In genomic region chr6:41936073-41936837, GRCh38 we compare ENCODE assay signal across 8 cellular contexts. TPM values are rescaled to one million over a fixed set of nuclear protein-coding genes. Genes with fewer than 3 reads are reported as not detected.
DNase-seq lines count a peak whose midpoint lies in the region; ATAC-seq and TF ChIP-seq lines count a peak whose summit lies in the region.

No MANE protein-coding gene starts in this region.

- H3K9ac ChIP-seq in parathyroid adenoma = no peak overlapping the region

- TF ChIP-seq CTCF in CD8-positive, alpha-beta T cell (IDR thresholded peaks at IDR 0.05) = peak; percentile 66
- peak; percentile 63 for TF ChIP-seq CTCF in GM20000 (IDR thresholded peaks at IDR 0.05; ENCODE audit: extremely low read depth, missing control alignments)
- TF ChIP-seq CTCF in parathyroid adenoma (IDR thresholded peaks at IDR 0.05) = peak; percentile 88
- TF ChIP-seq CTCF in upper lobe of right lung (IDR thresholded peaks at IDR 0.05) = peak; percentile 81

- H3K4me2 ChIP-seq in parathyroid adenoma (ENCODE audit: low read length) = no peak overlapping the region

- no peaks in the 10 kb centered on the region for H3K27me3 Mint-ChIP-seq in CD8-positive, alpha-beta T cell (ENCODE audit: low read depth)
- H3K27me3 Mint-ChIP-seq in activated naive CD4-positive, alpha-beta T cell treated with anti-CD3 and anti-CD28 coated beads, Interleukin-2, amount 50 U/mL, for 24 hours = no peaks in the 10 kb centered on the region

- CTCF ChIA-PET in CD8-positive, alpha-beta T cell (lab: Charles Lee) = interaction anchor here (1.0 to 10.7 kb wide), 17 partner anchors 9 to 167 kb away, joined by 3 to 184 read pairs (median 3); partner anchors contain the start of genes BYSL, MED20 and TAF8

- peaks cover 45% of the 10 kb centered on the region for H3K36me3 ChIP-seq in CD8-positive, alpha-beta T cell (ENCODE audit: insufficient read depth, low read length)
- peaks cover 100% of the 10 kb centered on the region for H3K36me3 ChIP-seq in SJSA1
- no peaks in the 10 kb centered on the region for H3K36me3 ChIP-seq in parathyroid adenoma (ENCODE audit: control insufficient read depth, insufficient read depth, low read length)
- peaks cover 49% of the 10 kb centered on the region for H3K36me3 ChIP-seq in upper lobe of right lung

- H3K27ac Mint-ChIP-seq in CD8-positive, alpha-beta T cell = peak overlapping the region; percentile 90
- H3K27ac Mint-ChIP-seq in activated naive CD4-positive, alpha-beta T cell treated with anti-CD3 and anti-CD28 coated beads, Interleukin-2, amount 50 U/mL, for 24 hours = peak overlapping the region; percentile 94

- POLR2A ChIA-PET in CD8-positive, alpha-beta T cell (lab: Charles Lee) = interaction anchor here (0.7 to 8.6 kb wide), 8 partner anchors 9 to 149 kb away, joined by 3 to 58 read pairs (median 4); partner anchors contain the start of genes BYSL, MED20, TAF8 and TOMM6

- peaks cover 72% of the 10 kb centered on the region for H3K4me1 Mint-ChIP-seq in CD8-positive, alpha-beta T cell (ENCODE audit: low read depth)
- peaks cover 60% of the 10 kb centered on the region for H3K4me1 Mint-ChIP-seq in activated naive CD4-positive, alpha-beta T cell treated with anti-CD3 and anti-CD28 coated beads, Interleukin-2, amount 50 U/mL, for 24 hours

- H3K27ac ChIP-seq in CD8-positive, alpha-beta T cell (ENCODE audit: low read depth, low read length) = peak overlapping the region; percentile 8
- H3K27ac ChIP-seq in SJSA1 = no peak overlapping the region
- H3K27ac ChIP-seq in parathyroid adenoma = peak overlapping the region; percentile 7
- H3K27ac ChIP-seq in upper lobe of right lung = peak overlapping the region; percentile 84

- peaks cover 65% of the 10 kb centered on the region for H3K36me3 Mint-ChIP-seq in CD8-positive, alpha-beta T cell
- H3K36me3 Mint-ChIP-seq in activated naive CD4-positive, alpha-beta T cell treated with anti-CD3 and anti-CD28 coated beads, Interleukin-2, amount 50 U/mL, for 24 hours = peaks cover 33% of the 10 kb centered on the region

- H3K4me3 Mint-ChIP-seq in CD8-positive, alpha-beta T cell = peak overlapping the region; percentile 78
- peak overlapping the region; percentile 88 for H3K4me3 Mint-ChIP-seq in activated naive CD4-positive, alpha-beta T cell treated with anti-CD3 and anti-CD28 coated beads, Interleukin-2, amount 50 U/mL, for 24 hours

- peak; percentile 60 for ATAC-seq in CD8-positive, alpha-beta T cell
- peak; percentile 80 for ATAC-seq in upper lobe of right lung

- H3K4me3 ChIP-seq in CD8-positive, alpha-beta T cell (ENCODE audit: low read depth, low read length) = peak overlapping the region; percentile 9
- H3K4me3 ChIP-seq in SJSA1 (no peak overlapping the region), parathyroid adenoma (ENCODE audit: low read depth, low read length) (no peak overlapping the region), upper lobe of right lung (no peak overlapping the region)

- no peaks in the 10 kb centered on the region for H3K9me3 Mint-ChIP-seq in CD8-positive, alpha-beta T cell
- no peaks in the 10 kb centered on the region for H3K9me3 Mint-ChIP-seq in activated naive CD4-positive, alpha-beta T cell treated with anti-CD3 and anti-CD28 coated beads, Interleukin-2, amount 50 U/mL, for 24 hours

- DNase-seq in CD8-positive, alpha-beta T cell = peak; percentile 42 to 85 (median 65)
- DNase-seq in GM20000 (ENCODE audit: low spot score) (peak; percentile 74), Kasumi-1 (lab: John Stamatoyannopoulos, UW) (peak; percentile 98), SJSA1 (ENCODE audit: low read depth in 1 of 2, low spot score in 2 of 2) (peak; percentile 65 to 75), globus pallidus (ENCODE audit: low spot score) (peak; percentile 91), upper lobe of right lung (peak; percentile 80)

- no peak overlapping the region for H2AFZ ChIP-seq in parathyroid adenoma

- no peaks in the 10 kb centered on the region for H3K9me3 ChIP-seq in CD8-positive, alpha-beta T cell (ENCODE audit: low read length)
- H3K9me3 ChIP-seq in SJSA1 (replicated peaks) (0 out of 2 replicates have a peak, but pooled peaks cover 4% of the 10 kb centered on the region), parathyroid adenoma (ENCODE audit: control insufficient read depth, low read length) (no peaks in the 10 kb centered on the region), upper lobe of right lung (no peaks in the 10 kb centered on the region)

- intact Hi-C loops in CD8-positive, alpha-beta T cell (cut with DNase I, micrococcal nuclease) = loop anchor here (1.0 to 5.0 kb wide), 9 partner anchors 15 to 199 kb away; partner anchors contain the start of genes BYSL (in 2 of the 2), MED20 (in 2 of the 2), PRICKLE4 (in 1 of the 2) and TFEB (in 1 of the 2)
- intact Hi-C loops in upper lobe of right lung (cut with DNase I) = loop anchor here (5.0 to 10.0 kb wide), 2 partner anchors 106 to 151 kb away; partner anchors contain the start of genes PRICKLE4 and TOMM6

- H3K27me3 ChIP-seq in CD8-positive, alpha-beta T cell (ENCODE audit: insufficient read depth, low read length) = no peaks in the 10 kb centered on the region
- H3K27me3 ChIP-seq in SJSA1 (replicated peaks) (no peaks in the 10 kb centered on the region), parathyroid adenoma (ENCODE audit: control insufficient read depth, insufficient read depth, low read length) (no peaks in the 10 kb centered on the region), upper lobe of right lung (no peaks in the 10 kb centered on the region)

- no peaks in the 10 kb centered on the region for H3K79me2 ChIP-seq in parathyroid adenoma

- H3K4me1 ChIP-seq in CD8-positive, alpha-beta T cell (ENCODE audit: insufficient read depth, low read length) = peaks cover 63% of the 10 kb centered on the region
- H3K4me1 ChIP-seq in SJSA1 (replicated peaks) (peaks cover 23% of the 10 kb centered on the region), parathyroid adenoma (peaks cover 5% of the 10 kb centered on the region), upper lobe of right lung (peaks cover 62% of the 10 kb centered on the region)

RNA-seq across cellular contexts. Expression of gene CCND3, which starts 5.4 kb away (rescaled TPM):
- total RNA-seq in CD8-positive, alpha-beta T cell = 100 to 1,000 TPM; 129 to 135 TPM
- 75.1 and 102 TPM in 2 replicates for total RNA-seq in SJSA1 (2014; rRNA removed; shearing (Covaris generic))
- 186 TPM for total RNA-seq in upper lobe of right lung

RNA-seq across cellular contexts. Expression of gene BYSL, which starts 15.0 kb away (rescaled TPM):
- 1 to 10 TPM; 3.2 to 6.2 TPM for total RNA-seq in CD8-positive, alpha-beta T cell
- 21.5 and 24.2 TPM in 2 replicates for total RNA-seq in SJSA1 (2014; rRNA removed; shearing (Covaris generic))
- 11.6 TPM for total RNA-seq in upper lobe of right lung

RNA-seq across cellular contexts. Expression of gene MED20, which starts 15.3 kb away (rescaled TPM):
- 1 to 10 TPM; 1.8 TPM for total RNA-seq in CD8-positive, alpha-beta T cell
- 31.9 and 46.8 TPM in 2 replicates for total RNA-seq in SJSA1 (2014; rRNA removed; shearing (Covaris generic))
- 18.3 TPM for total RNA-seq in upper lobe of right lung

RNA-seq across cellular contexts. Expression of gene USP49, which starts 41.1 kb away (rescaled TPM):
- 1 to 10 TPM; 1.6 to 1.8 TPM for total RNA-seq in CD8-positive, alpha-beta T cell
- 1.0 and 2.3 TPM in 2 replicates for total RNA-seq in SJSA1 (2014; rRNA removed; shearing (Covaris generic))
- 2.7 TPM for total RNA-seq in upper lobe of right lung
